In genomic region chr19:45405435-45406164, GRCh38 we compare ENCODE assay signal across 8 cellular contexts. TPM values are rescaled to one million over a fixed set of nuclear protein-coding genes. Genes with fewer than 3 reads are reported as not detected.
DNase-seq lines count a peak whose midpoint lies in the region; ATAC-seq and TF ChIP-seq lines count a peak whose summit lies in the region.

No MANE protein-coding gene starts in this region.

- peak overlapping the region; percentile 92 for H3K4me2 ChIP-seq in OCI-LY3 (ENCODE audit: low read length)

- peaks cover 22% of the 10 kb centered on the region for H3K27me3 ChIP-seq in OCI-LY3 (ENCODE audit: low read depth, low read length)
- H3K27me3 ChIP-seq in mucosa of rectum (ENCODE audit: control insufficient read depth in 2 of 2, insufficient read depth in 2 of 2, low read length in 2 of 2): no peaks in the 10 kb centered on the region

- peak; percentile 29 for ATAC-seq in GM21367 (IDR thresholded peaks at IDR 0.05; ENCODE audit: unreplicated experiment)

- H3K4me3 ChIP-seq in OCI-LY3 (ENCODE audit: low read length) (peak overlapping the region; percentile 80), mucosa of rectum (ENCODE audit: low read length in 2 of 2) (peak overlapping the region; percentile 94 to 96)

- TF ChIP-seq CTCF in Calu3 (IDR thresholded peaks at IDR 0.05; ENCODE audit: unreplicated experiment) (no peak), OCI-LY3 (IDR thresholded peaks at IDR 0.05; ENCODE audit: low read depth, low read length) (no peak)

- no peaks in the 10 kb centered on the region for H4K20me1 ChIP-seq in OCI-LY3 (ENCODE audit: insufficient read depth, low read length)

- H3K4me3 Mint-ChIP-seq in Calu3 (ENCODE audit: low read depth, unreplicated experiment): peak overlapping the region; percentile 92

- H3K79me2 ChIP-seq in OCI-LY3 (ENCODE audit: low read length): peaks cover 28% of the 10 kb centered on the region

- peaks cover 27% of the 10 kb centered on the region for H3K4me1 Mint-ChIP-seq in Calu3 (ENCODE audit: low read depth, unreplicated experiment)

- peak overlapping the region; percentile 88 for H2AFZ ChIP-seq in OCI-LY3 (ENCODE audit: low read depth, low read length)

- H3K36me3 Mint-ChIP-seq in Calu3 (ENCODE audit: insufficient read depth, unreplicated experiment): peaks cover 69% of the 10 kb centered on the region

- H3K4me1 ChIP-seq in OCI-LY3 (ENCODE audit: low read length): peaks cover 33% of the 10 kb centered on the region
- H3K4me1 ChIP-seq in mucosa of rectum (ENCODE audit: control insufficient read depth in 2 of 2, insufficient read depth in 2 of 2, low read length in 2 of 2): peaks cover 35 to 46% of the 10 kb centered on the region in 2 donors

- H3K27ac Mint-ChIP-seq in Calu3 (ENCODE audit: unreplicated experiment): peak overlapping the region; percentile 89

- H3K9me3 Mint-ChIP-seq in Calu3 (ENCODE audit: low read depth, unreplicated experiment): no peaks in the 10 kb centered on the region

- intact Hi-C loops in Calu3 (cut with micrococcal nuclease; ENCODE audit: unreplicated experiment): loop anchor here (2.0 kb wide), 1 partner anchor 19 kb away; no protein-coding TSS in a partner anchor

- H3K36me3 ChIP-seq in OCI-LY3 (replicated peaks; ENCODE audit: low read depth, low read length) (peaks cover 6% of the 10 kb centered on the region), mucosa of rectum (ENCODE audit: control insufficient read depth in 2 of 2, insufficient read depth in 2 of 2, low read length in 2 of 2) (peaks cover 0 to 1% of the 10 kb centered on the region in 2 donors)

- H3K27ac ChIP-seq in OCI-LY3 (ENCODE audit: low read length) (peak overlapping the region; percentile 74), epithelial cell of prostate (peak overlapping the region; percentile 100), mucosa of rectum (ENCODE audit: low read depth in 2 of 2, low read length in 2 of 2) (peak overlapping the region; percentile 92 to 97)

- CTCF ChIA-PET in Calu3 (lab: Charles Lee): interaction anchor here (0.6 to 3.7 kb wide), 6 partner anchors 19 to 73 kb away, joined by 3 to 55 read pairs (median 6); partner anchors contain the start of genes ERCC1 and FOSB

- H3K27me3 Mint-ChIP-seq in Calu3 (ENCODE audit: unreplicated experiment): no peaks in the 10 kb centered on the region

- H3K9ac ChIP-seq in OCI-LY3 (ENCODE audit: low read length) (peak overlapping the region; percentile 88), mucosa of rectum (ENCODE audit: low read depth in 1 of 2, low read length in 2 of 2) (peak overlapping the region; percentile 77 to 90)

- DNase-seq in Calu3 (peak; percentile 95), HUDEP-2 (lab: John Stamatoyannopoulos, UW; ENCODE audit: unreplicated experiment in 76 of 76) (peak in 75 of 76 experiments; percentile 50 to 98 (median 84)), activated T-cell treated with anti-CD3 and anti-CD28 coated beads for 24 hours (ENCODE audit: low read depth) (peak; percentile 76), epithelial cell of prostate (ENCODE audit: low read depth, low spot score) (peak; percentile 72)
- peak; percentile 74 for DNase-seq in stimulated activated CD8-positive, alpha-beta memory T cell treated with anti-CD3 and anti-CD28 coated beads, Interleukin-4, amount 100 ng/mL, for 24 hours (ENCODE audit: low read depth)

- H3K9me3 ChIP-seq in OCI-LY3 (ENCODE audit: insufficient read depth, low read length) (no peaks in the 10 kb centered on the region), mucosa of rectum (ENCODE audit: control insufficient read depth in 2 of 2, low read length in 2 of 2) (no peaks in the 10 kb centered on the region)

- no TSS peak for BruUV-seq in Calu3 (replicated peaks; lab: Mats Ljungman, UMichigan)

RNA-seq across cellular contexts. Expression of gene PPP1R13L, which starts 0.7 kb away (rescaled TPM):
- 98.4 and 135 TPM in 2 replicates for total RNA-seq in Calu3 (2022)

RNA-seq across cellular contexts. Expression of gene POLR1G, which starts 0.8 kb away (rescaled TPM):
- 22.5 and 25.8 TPM in 2 replicates for total RNA-seq in Calu3 (2022)

RNA-seq across cellular contexts. Expression of gene ERCC1, which starts 18.1 kb away (rescaled TPM):
- total RNA-seq in Calu3 (2022): 55.7 and 58.9 TPM in 2 replicates

RNA-seq across cellular contexts. Expression of gene ERCC2, which starts 35.2 kb away (rescaled TPM):
- total RNA-seq in Calu3 (2022): 56.4 and 57.7 TPM in 2 replicates

Comparison
In these comparisons a context has a peak if more than half of its experiments do, and no peak if none do; other contexts are left out.
1. Peak in every context shown above with its lines: DNase-seq, ATAC-seq, H3K4me3 ChIP-seq and H3K27ac ChIP-seq.